In genomic region chr6:66930559-66931290, GRCh38 we compare ENCODE assay signal across 22 cellular contexts.
DNase-seq lines count a peak whose midpoint lies in the region; ATAC-seq and TF ChIP-seq lines count a peak whose summit lies in the region.
"Had no signal": no experiment of that assay in that cellular context is flagged by ENCODE, and none has a peak within 500 bp of the region (broad histone marks: within the 10 kb centered on the region; RNA-seq: fewer than 3 reads in every experiment).

No MANE protein-coding gene starts in this region.

- no peak overlapping the region for H4K91ac ChIP-seq in neuronal stem cell (ENCODE audit: low read depth, low read length, poor library complexity)

- H3K4me1 ChIP-seq in SK-N-SH (ENCODE audit: control insufficient read depth in 1 of 2, insufficient read depth in 2 of 2, low read depth in 1 of 2, low read length in 1 of 2): no peaks in the 10 kb centered on the region; a peak in 1 of 4 replicates
- H3K4me1 ChIP-seq in fibroblast of lung (ENCODE audit: control insufficient read depth, extremely low read depth, insufficient read depth, low read length): no peaks in the 10 kb centered on the region
- H3K4me1 ChIP-seq in suprapubic skin: no peaks in the 10 kb centered on the region
- H3K4me1 ChIP-seq in neuronal stem cell (ENCODE audit: control insufficient read depth in 2 of 2, insufficient read depth in 1 of 2, low read depth in 1 of 2, low read length in 2 of 2): no peaks in the 10 kb centered on the region
- no peaks in the 10 kb centered on the region for H3K4me1 ChIP-seq in thyroid gland
- H3K4me1 ChIP-seq: esophagus muscularis mucosa, upper lobe of left lung had no signal

- TF ChIP-seq POLR2A in suprapubic skin (IDR thresholded peaks at IDR 0.05): no peak
- no peak for TF ChIP-seq POLR2A in thyroid gland (IDR thresholded peaks at IDR 0.05)

- H3K79me2 ChIP-seq in SK-N-SH (ENCODE audit: insufficient read depth): no peaks in the 10 kb centered on the region
- H3K79me2 ChIP-seq in fibroblast of lung (ENCODE audit: control insufficient read depth, insufficient read depth, low read length): no peaks in the 10 kb centered on the region

- no peak overlapping the region for H3K4ac ChIP-seq in neuronal stem cell (ENCODE audit: low read length)

- peak overlapping the region in 1 of 2 experiments; percentile 4; a peak in 1 of 4 replicates for H3K27ac ChIP-seq in SK-N-SH (ENCODE audit: low read depth in 2 of 2, low read length in 1 of 2)
- no peak overlapping the region for H3K27ac ChIP-seq in fibroblast of lung (ENCODE audit: insufficient read depth, low read length)
- H3K27ac ChIP-seq in suprapubic skin: no peak overlapping the region
- no peak overlapping the region for H3K27ac ChIP-seq in neuronal stem cell (replicated peaks; ENCODE audit: low read length)
- H3K27ac ChIP-seq in thyroid gland: no peak overlapping the region
- H3K27ac ChIP-seq: esophagus muscularis mucosa, PC-9, SK-N-MC, upper lobe of left lung had no signal

- no peak overlapping the region for H3K23ac ChIP-seq in neuronal stem cell (ENCODE audit: low read depth, low read length, poor library complexity)

- no peaks in the 10 kb centered on the region for H3K27me3 ChIP-seq in SK-N-SH (ENCODE audit: insufficient read depth)
- no peaks in the 10 kb centered on the region for H3K27me3 ChIP-seq in fibroblast of lung (ENCODE audit: control insufficient read depth, insufficient read depth, low read length)
- no peaks in the 10 kb centered on the region for H3K27me3 ChIP-seq in suprapubic skin
- H3K27me3 ChIP-seq in neuronal stem cell (ENCODE audit: control insufficient read depth in 3 of 3, insufficient read depth in 3 of 3, low read depth in 1 of 3, low read length in 3 of 3): no peaks in the 10 kb centered on the region
- no peaks in the 10 kb centered on the region for H3K27me3 ChIP-seq in thyroid gland
- H3K27me3 ChIP-seq: esophagus muscularis mucosa, MG63, upper lobe of left lung had no signal

- H2BK12ac ChIP-seq in neuronal stem cell (ENCODE audit: low read length): no peak overlapping the region

- POLR2A ChIA-PET in SK-N-SH (lab: Yijun Ruan, JAX): no interaction called here

- no peak overlapping the region for H2AK5ac ChIP-seq in neuronal stem cell (ENCODE audit: low read depth, low read length)

- intact Hi-C loops in thyroid gland (cut with DNase I): no loop called here

- H4K8ac ChIP-seq in neuronal stem cell (ENCODE audit: low read depth, low read length): no peak overlapping the region

- no peak overlapping the region for H3K4me3 ChIP-seq in SK-N-SH (ENCODE audit: low read depth in 2 of 2, low read length in 1 of 2)
- H3K4me3 ChIP-seq in fibroblast of lung (replicated peaks in 1 of 4; ENCODE audit: control extremely low read depth in 1 of 4, insufficient read depth in 1 of 4, low read depth in 3 of 4, low read length in 4 of 4): no peak overlapping the region
- H3K4me3 ChIP-seq in skeletal muscle cell (ENCODE audit: low read depth, low read length): no peak overlapping the region
- no peak overlapping the region for H3K4me3 ChIP-seq in suprapubic skin
- H3K4me3 ChIP-seq in neuronal stem cell (ENCODE audit: low read length in 2 of 2): no peak overlapping the region
- H3K4me3 ChIP-seq in thyroid gland (replicated peaks in 1 of 3): no peak overlapping the region
- H3K4me3 ChIP-seq: esophagus muscularis mucosa, MG63, PC-9, SK-N-MC, upper lobe of left lung had no signal

- no peak overlapping the region for H2BK5ac ChIP-seq in neuronal stem cell (ENCODE audit: low read length)

- H2BK120ac ChIP-seq in neuronal stem cell (ENCODE audit: low read depth, low read length): no peak overlapping the region

- H2BK15ac ChIP-seq in neuronal stem cell (ENCODE audit: low read length): no peak overlapping the region

- H3K9me2 ChIP-seq in SK-N-SH: no peaks in the 10 kb centered on the region

- TF ChIP-seq EP300 in SK-N-SH (IDR thresholded peaks at IDR 0.05; ENCODE audit: borderline replicate concordance in 1 of 2, low read depth in 1 of 2, low read length in 1 of 2) (no peak), suprapubic skin (IDR thresholded peaks at IDR 0.05) (no peak)

- WGBS in SK-N-SH (ENCODE audit: low lambda C conversion rate): 36% methylated on average over 2 of the region's 2 CpGs
- 77% methylated on average over 2 of the region's 2 CpGs for WGBS in suprapubic skin
- WGBS in neuronal stem cell (ENCODE audit: extremely low coverage in 2 of 2, insufficient read length in 2 of 2, insufficient replicate concordance in 1 of 2), 2 donors: no CpG with 5 or more reads among the region's 2 CpGs
- WGBS in thyroid gland, 2 donors: 86 to 87% methylated on average over 2 of the region's 2 CpGs

- H3K36me3 ChIP-seq in SK-N-SH (replicated peaks in 1 of 2; ENCODE audit: control insufficient read depth in 1 of 2, insufficient read depth in 2 of 2, low read length in 1 of 2) (no peaks in the 10 kb centered on the region), fibroblast of lung (ENCODE audit: control insufficient read depth, insufficient read depth, low read length) (no peaks in the 10 kb centered on the region), suprapubic skin (no peaks in the 10 kb centered on the region), neuronal stem cell (replicated peaks in 1 of 2; ENCODE audit: control insufficient read depth in 2 of 2, insufficient read depth in 2 of 2, low read length in 2 of 2) (no peaks in the 10 kb centered on the region), thyroid gland (no peaks in the 10 kb centered on the region)
- H3K36me3 ChIP-seq: esophagus muscularis mucosa, MG63, upper lobe of left lung had no signal

- H2AFZ ChIP-seq in SK-N-SH (ENCODE audit: low read depth): 0 out of 2 replicates have a peak overlapping the region, but pooled peaks have one; percentile 41
- H2AFZ ChIP-seq in fibroblast of lung (ENCODE audit: low read length): no peak overlapping the region
- no peak overlapping the region for H2AFZ ChIP-seq in neuronal stem cell (ENCODE audit: low read length)
- H2AFZ ChIP-seq: PC-9 had no signal

- DNase-seq in HPDE6-E6E7 (ENCODE audit: extremely low spot score): peak; percentile 39
- DNase-seq in SK-N-SH: no peak
- peak; percentile 68 to 88 for DNase-seq in fibroblast of lung (ENCODE audit: low read depth in 2 of 2)
- DNase-seq in skeletal muscle cell (ENCODE audit: low read depth): peak; percentile 25
- no peak for DNase-seq in suprapubic skin (ENCODE audit: low spot score in 2 of 2)
- DNase-seq in neuronal stem cell (ENCODE audit: low spot score): no peak
- DNase-seq in thyroid gland: no peak
- DNase-seq: activated CD4-positive, alpha-beta T cell treated with anti-CD3 and anti-CD28 coated beads for 1 hour; activated CD8-positive, alpha-beta memory T cell treated with anti-CD3 and anti-CD28 coated beads for 24 hours; activated naive CD8-positive, alpha-beta T cell treated with anti-CD3 and anti-CD28 coated beads for 36 hours; GOT3; kidney glomerular epithelial cell; MG63; natural killer cell; NCI-H2227 treated with DMSO at 0.1 percent for 48 hours; PC-9; stimulated activated naive CD8-positive, alpha-beta T cell treated with anti-CD3 and anti-CD28 coated beads, Interleukin-15, Interleukin-2, amounts not matched to agents 100 U/mL and 50 U/mL, for 24 hours; T1000; upper lobe of left lung had no signal

- no peaks in the 10 kb centered on the region for H3K79me1 ChIP-seq in neuronal stem cell (ENCODE audit: low read depth, low read length)

- CTCF ChIA-PET in SK-N-SH (lab: Yijun Ruan, JAX): interaction anchor here (1.4 kb wide), 1 partner anchor 28 kb away, joined by 3 read pairs; no protein-coding TSS in a partner anchor

- ATAC-seq in HG02870 (IDR thresholded peaks at IDR 0.05; ENCODE audit: unreplicated experiment): no peak
- ATAC-seq: natural killer cell; stimulated activated naive CD8-positive, alpha-beta T cell treated with anti-CD3 and anti-CD28 coated beads, Interleukin-15, Interleukin-2, amounts not matched to agents 100 U/mL and 50 U/mL, for 24 hours had no signal

- H3K14ac ChIP-seq in neuronal stem cell (ENCODE audit: low read length): no peak overlapping the region

- no peak overlapping the region for H3K4me2 ChIP-seq in SK-N-SH
- H3K4me2 ChIP-seq in fibroblast of lung (ENCODE audit: extremely low read depth, insufficient read depth, low read length): no peak overlapping the region
- no peak overlapping the region for H3K4me2 ChIP-seq in neuronal stem cell (ENCODE audit: insufficient read depth, low read length, poor library complexity, severe bottlenecking)
- H3K4me2 ChIP-seq: PC-9 had no signal

- no peaks in the 10 kb centered on the region for H4K20me1 ChIP-seq in SK-N-SH (ENCODE audit: insufficient read depth)
- no peaks in the 10 kb centered on the region for H4K20me1 ChIP-seq in fibroblast of lung (ENCODE audit: control insufficient read depth, extremely low read depth, insufficient read depth, low read length)

- TF ChIP-seq RAD21 in SK-N-SH (IDR thresholded peaks at IDR 0.05; ENCODE audit: low read length): no peak

- H3K9me3 ChIP-seq in SK-N-SH: no peaks in the 10 kb centered on the region
- H3K9me3 ChIP-seq in fibroblast of lung (ENCODE audit: control insufficient read depth, insufficient read depth, low read depth, low read length): no peaks in the 10 kb centered on the region
- peaks cover 4% of the 10 kb centered on the region for H3K9me3 ChIP-seq in suprapubic skin
- peaks cover 5 to 12% of the 10 kb centered on the region in 2 donors for H3K9me3 ChIP-seq in neuronal stem cell (replicated peaks in 1 of 2; ENCODE audit: control insufficient read depth in 2 of 2, insufficient read depth in 1 of 2, low read depth in 1 of 2, low read length in 2 of 2)
- H3K9me3 ChIP-seq in thyroid gland: no peaks in the 10 kb centered on the region
- H3K9me3 ChIP-seq: MG63 had no signal

- H3K9ac ChIP-seq in SK-N-SH (no peak overlapping the region), fibroblast of lung (ENCODE audit: insufficient read depth, low read length) (no peak overlapping the region), neuronal stem cell (ENCODE audit: low read depth, low read length, poor library complexity) (no peak overlapping the region)

- TF ChIP-seq CTCF in SK-N-SH (IDR thresholded peaks at IDR 0.05): no peak
- TF ChIP-seq CTCF in fibroblast of lung (conservative IDR thresholded peaks at IDR 0.05 in 1 of 2, IDR thresholded peaks at IDR 0.05 in 1 of 2; ENCODE audit: low read depth in 1 of 2, low read length in 2 of 2): no peak
- no peak for TF ChIP-seq CTCF in suprapubic skin (IDR thresholded peaks at IDR 0.05)
- TF ChIP-seq CTCF in thyroid gland (IDR thresholded peaks at IDR 0.05): no peak

- no peak overlapping the region for H3K18ac ChIP-seq in neuronal stem cell (ENCODE audit: low read length)

- H3F3A ChIP-seq in SK-N-SH (replicated peaks; ENCODE audit: insufficient read depth): no peaks in the 10 kb centered on the region

TF ChIP-seq in SK-N-SH, 30 proteins besides CTCF, POLR2A, EP300 and RAD21 (continues in another document):
- TF ChIP-seq ELF1 (IDR thresholded peaks at IDR 0.05) (no peak), RXRA (IDR thresholded peaks at IDR 0.05; ENCODE audit: borderline replicate concordance, low read depth) (no peak), JUND (IDR thresholded peaks at IDR 0.05) (no peak)

Comparison
In these comparisons a context has a peak if more than half of its experiments do, and no peak if none do; other contexts are left out.
1. DNase-seq: peak in HPDE6-E6E7 (single experiment), fibroblast of lung (2 of 2) and skeletal muscle cell (single experiment); none in SK-N-SH (single experiment), suprapubic skin (0 of 2), neuronal stem cell (single experiment) and thyroid gland (0 of 2).